ENCODE assay signal across 12 cellular contexts in genomic region chr13:32535140-32535539, GRCh38. TPM values are rescaled to one million over a fixed set of nuclear protein-coding genes. Genes with fewer than 3 reads are reported as not detected.
DNase-seq lines count a peak whose midpoint lies in the region; ATAC-seq and TF ChIP-seq lines count a peak whose summit lies in the region.
"Had no signal": no experiment of that assay in that cellular context is flagged by ENCODE, and none has a peak within 500 bp of the region (broad histone marks: within the 10 kb centered on the region; RNA-seq: fewer than 3 reads in every experiment).

No MANE protein-coding gene starts in this region.

- H4K20me1 ChIP-seq in smooth muscle cell (ENCODE audit: low read depth), result peaks cover 49% of the 10 kb centered on the region

- H3K9me3 ChIP-seq in right atrium auricular region, result no peaks in the 10 kb centered on the region
- no peaks in the 10 kb centered on the region for H3K9me3 ChIP-seq in smooth muscle cell (replicated peaks; ENCODE audit: low read depth)
- H3K9me3 ChIP-seq in suprapubic skin, result no peaks in the 10 kb centered on the region
- H3K9me3 ChIP-seq: tibial artery had no signal

- H3K4me3 ChIP-seq in right atrium auricular region, result no peak overlapping the region
- H3K4me3 ChIP-seq in smooth muscle cell, result no peak overlapping the region
- H3K4me3 ChIP-seq in suprapubic skin, result no peak overlapping the region

- H2AFZ ChIP-seq in smooth muscle cell (ENCODE audit: low read depth), result no peak overlapping the region

- no peak for TF ChIP-seq EP300 in suprapubic skin (IDR thresholded peaks at IDR 0.05)

- H3K27ac ChIP-seq in right atrium auricular region, result peak overlapping the region; percentile 66 to 70
- no peak overlapping the region for H3K27ac ChIP-seq in smooth muscle cell (ENCODE audit: low read depth)
- no peak overlapping the region for H3K27ac ChIP-seq in suprapubic skin
- H3K27ac ChIP-seq: tibial artery had no signal

- H3K36me3 Mint-ChIP-seq in activated naive CD4-positive, alpha-beta T cell treated with anti-CD3 and anti-CD28 coated beads, Interleukin-2, amount 10 ng/mL, durations not matched to agents 7 days and 5 days, result peaks cover 48% of the 10 kb centered on the region
- peaks cover 41% of the 10 kb centered on the region for H3K36me3 Mint-ChIP-seq in WTC11

- H3K4me2 ChIP-seq in smooth muscle cell, result peak overlapping the region; percentile 25

- no peaks in the 10 kb centered on the region for H3K9me3 Mint-ChIP-seq in activated naive CD4-positive, alpha-beta T cell treated with anti-CD3 and anti-CD28 coated beads, Interleukin-2, amount 10 ng/mL, durations not matched to agents 7 days and 5 days
- H3K9me3 Mint-ChIP-seq in WTC11, result no peaks in the 10 kb centered on the region

- TF ChIP-seq CTCF in WTC11 (IDR thresholded peaks at IDR 0.05) (no peak), right atrium auricular region (IDR thresholded peaks at IDR 0.05) (no peak), smooth muscle cell (IDR thresholded peaks at IDR 0.05; ENCODE audit: borderline replicate concordance, insufficient read depth, poor library complexity, severe bottlenecking) (no peak), suprapubic skin (IDR thresholded peaks at IDR 0.05) (no peak)

- H3K27me3 ChIP-seq in right atrium auricular region (no peaks in the 10 kb centered on the region), smooth muscle cell (ENCODE audit: low read depth) (no peaks in the 10 kb centered on the region), suprapubic skin (no peaks in the 10 kb centered on the region)
- H3K27me3 ChIP-seq: tibial artery had no signal

- H3K4me1 ChIP-seq in right atrium auricular region (peaks cover 0 to 63% of the 10 kb centered on the region in 2 donors), smooth muscle cell (ENCODE audit: low read depth) (peaks cover 8% of the 10 kb centered on the region), suprapubic skin (peaks cover 70% of the 10 kb centered on the region)

- no peaks in the 10 kb centered on the region for H3F3A ChIP-seq in smooth muscle cell (ENCODE audit: low read depth)

- H3K9ac ChIP-seq in smooth muscle cell (ENCODE audit: low read depth), result no peak overlapping the region

- peak overlapping the region; percentile 0 for H3K4me3 Mint-ChIP-seq in activated naive CD4-positive, alpha-beta T cell treated with anti-CD3 and anti-CD28 coated beads, Interleukin-2, amount 10 ng/mL, durations not matched to agents 7 days and 5 days
- H3K4me3 Mint-ChIP-seq in WTC11, result peak overlapping the region; percentile 27

- peaks cover 76% of the 10 kb centered on the region for H3K4me1 Mint-ChIP-seq in activated naive CD4-positive, alpha-beta T cell treated with anti-CD3 and anti-CD28 coated beads, Interleukin-2, amount 10 ng/mL, durations not matched to agents 7 days and 5 days
- H3K4me1 Mint-ChIP-seq in WTC11, result peaks cover 39% of the 10 kb centered on the region

- no peak for DNase-seq in activated naive CD4-positive, alpha-beta T cell treated with anti-CD3 and anti-CD28 coated beads, Interleukin-2, amount 10 ng/mL, durations not matched to agents 7 days and 5 days
- DNase-seq in activated naive CD4-positive, alpha-beta T cell treated with Interleukin-2 at 50 U/mL for 16 hours, result no peak
- DNase-seq in WTC11 (ENCODE audit: low spot score) (no peak), right atrium auricular region (ENCODE audit: low spot score) (no peak), smooth muscle cell (lab: John Stamatoyannopoulos, UW; ENCODE audit: unreplicated experiment) (no peak), suprapubic skin (ENCODE audit: low spot score in 2 of 2) (no peak)
- no peak for DNase-seq in activated effector memory CD4-positive, alpha-beta T cell treated with anti-CD3 and anti-CD28 coated beads, Interleukin-2, amount 50 U/mL, for 16 hours
- DNase-seq: islet precursor cell; NK-92 treated with Interleukin-12 subunit alpha and Interleukin-12 subunit beta, amount 100 ng/mL, for 24 hours; posterior cingulate gyrus; tibial artery had no signal

- WGBS in smooth muscle cell (ENCODE audit: low lambda C conversion rate), result 48% methylated on average over 1 of the region's 1 CpG
- WGBS in suprapubic skin, result 36% methylated on average over 1 of the region's 1 CpG

- no peaks in the 10 kb centered on the region for H3K27me3 Mint-ChIP-seq in activated naive CD4-positive, alpha-beta T cell treated with anti-CD3 and anti-CD28 coated beads, Interleukin-2, amount 10 ng/mL, durations not matched to agents 7 days and 5 days
- H3K27me3 Mint-ChIP-seq in WTC11 (ENCODE audit: low read depth), result no peaks in the 10 kb centered on the region

- ATAC-seq in WTC11 (no peak), GM21737 (IDR thresholded peaks at IDR 0.05; ENCODE audit: unreplicated experiment) (no peak)

- CTCF ChIA-PET in activated naive CD4-positive, alpha-beta T cell treated with anti-CD3 and anti-CD28 coated beads, Interleukin-2, amount 10 ng/mL, durations not matched to agents 7 days and 5 days (lab: Charles Lee), result no interaction called here
- CTCF ChIA-PET in WTC11 (lab: Charles Lee), result no interaction called here

- no peak overlapping the region for H3K27ac Mint-ChIP-seq in activated naive CD4-positive, alpha-beta T cell treated with anti-CD3 and anti-CD28 coated beads, Interleukin-2, amount 10 ng/mL, durations not matched to agents 7 days and 5 days
- H3K27ac Mint-ChIP-seq in WTC11, result no peak overlapping the region

- no peak for TF ChIP-seq POLR2A in suprapubic skin (IDR thresholded peaks at IDR 0.05)

- POLR2A ChIA-PET in WTC11 (lab: Charles Lee), result no interaction called here

- H3K36me3 ChIP-seq in right atrium auricular region (peaks cover 16% of the 10 kb centered on the region), smooth muscle cell (ENCODE audit: low read depth) (peaks cover 12% of the 10 kb centered on the region), suprapubic skin (peaks cover 9% of the 10 kb centered on the region)

- H3K79me2 ChIP-seq in smooth muscle cell (ENCODE audit: low read depth), result peaks cover 82% of the 10 kb centered on the region

TF ChIP-seq in WTC11, 78 proteins besides CTCF, POLR2A, EP300 and RAD21:
- TF ChIP-seq TEAD1 (CRISPR knock-in tag; IDR thresholded peaks at IDR 0.05), result no peak
- TF ChIP-seq ZNF317 (CRISPR knock-in tag; IDR thresholded peaks at IDR 0.05; ENCODE audit: borderline replicate concordance, low read depth), result no peak
- TF ChIP-seq CDX4 (CRISPR knock-in tag; IDR thresholded peaks at IDR 0.05; ENCODE audit: borderline replicate concordance), result no peak
- TF ChIP-seq CREB1 (CRISPR knock-in tag; IDR thresholded peaks at IDR 0.05), result no peak
- no peak for TF ChIP-seq RELA (CRISPR knock-in tag; IDR thresholded peaks at IDR 0.05; ENCODE audit: borderline replicate concordance)
- no peak for TF ChIP-seq ESRRA (CRISPR knock-in tag; IDR thresholded peaks at IDR 0.05; ENCODE audit: borderline replicate concordance)

RNA-seq across cellular contexts. Expression of gene N4BP2L2, which starts 3.5 kb away (rescaled TPM):
- total RNA-seq in WTC11 (2021) (68.9 to 78.3 TPM (median 72.9 TPM) in 3 replicates), right atrium auricular region (10 to 100 TPM; 92.8 to 97.5 TPM), smooth muscle cell (96.0 and 110 TPM in 2 replicates), suprapubic skin (100 to 1,000 TPM in 3 of 4 donors, 10 to 100 TPM in 1; 79.8 to 722 (median 131) TPM)
- 51.3 and 72.1 TPM in 2 replicates for polyA plus RNA-seq in smooth muscle cell

RNA-seq across cellular contexts. Expression of gene PDS5B, which starts 51.1 kb away (rescaled TPM):
- total RNA-seq in WTC11 (2021) (41.3 to 44.5 TPM (median 44.3 TPM) in 3 replicates), right atrium auricular region (10 to 100 TPM; 14.7 to 16.2 TPM), smooth muscle cell (38.9 and 61.7 TPM in 2 replicates), suprapubic skin (10 to 100 TPM; 17.8 to 48.2 (median 28.5) TPM)
- 17.4 and 20.5 TPM in 2 replicates for polyA plus RNA-seq in smooth muscle cell

Comparison
In these comparisons a context has a peak if more than half of its experiments do, and no peak if none do; other contexts are left out.
1. H3K27ac ChIP-seq: peak in right atrium auricular region (2 of 2); none in smooth muscle cell (single experiment) and suprapubic skin (single experiment).